In genomic region chr6:89438248-89438647, GRCh38 we compare ENCODE assay signal across 18 cellular contexts.
"Had no signal": no experiment of that assay in that cellular context is flagged by ENCODE, and none has a peak within 500 bp of the region (broad histone marks: within the 10 kb centered on the region; RNA-seq: fewer than 3 reads in every experiment).

No MANE protein-coding gene starts in this region.

- H3K4me3 ChIP-seq: colonic mucosa, esophagus squamous epithelium, sigmoid colon, stomach, testis, upper lobe of right lung had no signal

- H3K4me3 Mint-ChIP-seq: activated CD4-positive, alpha-beta memory T cell treated with anti-CD3 and anti-CD28 coated beads, Interleukin-2, amount 10 ng/mL, durations not matched to agents 7 days and 5 days; activated CD4-positive, alpha-beta T cell treated with anti-CD3 and anti-CD28 coated beads for 36 hours; mesothelial cell of epicardium; neural crest cell had no signal

- DNase-seq: activated CD4-positive, alpha-beta memory T cell treated with anti-CD3 and anti-CD28 coated beads, Interleukin-2, amount 10 ng/mL, durations not matched to agents 7 days and 5 days; activated CD4-positive, alpha-beta T cell treated with anti-CD3 and anti-CD28 coated beads for 36 hours; activated gamma-delta T cell; activated T-cell treated with anti-CD3 and anti-CD28 coated beads, Interleukin-2, amount 50 U/mL, for 48 hours; central memory CD4-positive, alpha-beta T cell; colonic mucosa; esophagus squamous epithelium; hypothalamus; kidney glomerular epithelial cell; sigmoid colon; stimulated activated CD4-positive, alpha-beta T cell treated with anti-CD3 and anti-CD28 coated beads, Interleukin-1b, Interleukin-23, amount 100 ng/mL, for 48 hours; stomach; testis; upper lobe of right lung; WERI-Rb-1 had no signal

- H3K9me3 ChIP-seq: colonic mucosa, esophagus squamous epithelium, sigmoid colon, stomach, testis, upper lobe of right lung had no signal

- H3K27ac Mint-ChIP-seq: activated CD4-positive, alpha-beta memory T cell treated with anti-CD3 and anti-CD28 coated beads, Interleukin-2, amount 10 ng/mL, durations not matched to agents 7 days and 5 days; activated CD4-positive, alpha-beta T cell treated with anti-CD3 and anti-CD28 coated beads for 36 hours; activated naive CD4-positive, alpha-beta T cell treated with anti-CD3 and anti-CD28 coated beads, Interleukin-2, amount 50 U/mL, for 72 hours; mesothelial cell of epicardium had no signal

- H3K27me3 ChIP-seq: colonic mucosa, esophagus squamous epithelium, sigmoid colon, stomach, testis, upper lobe of right lung had no signal

- H3K36me3 ChIP-seq: colonic mucosa, esophagus squamous epithelium, sigmoid colon, stomach, upper lobe of right lung, WERI-Rb-1 had no signal

- H3K36me3 Mint-ChIP-seq: activated naive CD4-positive, alpha-beta T cell treated with anti-CD3 and anti-CD28 coated beads, Interleukin-2, amount 50 U/mL, for 72 hours had no signal

- H3K4me1 ChIP-seq: colonic mucosa had no signal

- ATAC-seq: activated CD4-positive, alpha-beta T cell treated with anti-CD3 and anti-CD28 coated beads for 36 hours; activated naive CD4-positive, alpha-beta T cell treated with anti-CD3 and anti-CD28 coated beads, Interleukin-2, amount 50 U/mL, for 72 hours; upper lobe of right lung had no signal

- H3K9me3 Mint-ChIP-seq: activated CD4-positive, alpha-beta memory T cell treated with anti-CD3 and anti-CD28 coated beads, Interleukin-2, amount 10 ng/mL, durations not matched to agents 7 days and 5 days; activated naive CD4-positive, alpha-beta T cell treated with anti-CD3 and anti-CD28 coated beads, Interleukin-2, amount 50 U/mL, for 72 hours; neural crest cell had no signal

- H3K27ac ChIP-seq: colonic mucosa, sigmoid colon, stomach, testis, upper lobe of right lung, WERI-Rb-1 had no signal
